In genomic region chr1:167333114-167333513, GRCh38 we compare ENCODE assay signal across 20 cellular contexts.
"Had no signal": no experiment of that assay in that cellular context is flagged by ENCODE, and none has a peak within 500 bp of the region (broad histone marks: within the 10 kb centered on the region; RNA-seq: fewer than 3 reads in every experiment).

No MANE protein-coding gene starts in this region.

- H3K27me3 ChIP-seq: ascending aorta, breast epithelium, testis had no signal

- H3K4me1 ChIP-seq: ascending aorta, breast epithelium, testis had no signal

- H3K27ac Mint-ChIP-seq: activated CD4-positive, alpha-beta T cell treated with anti-CD3 and anti-CD28 coated beads, Interleukin-2, amount 10 ng/mL, durations not matched to agents 24 days and 14 days; activated CD8-positive, alpha-beta T cell treated with anti-CD3 and anti-CD28 coated beads for 36 hours; activated naive CD4-positive, alpha-beta T cell treated with anti-CD3 and anti-CD28 coated beads, Interleukin-2, amount 10 ng/mL, durations not matched to agents 7 days and 5 days; type B pancreatic cell had no signal

- H3K9me3 Mint-ChIP-seq: activated naive CD4-positive, alpha-beta T cell treated with anti-CD3 and anti-CD28 coated beads, Interleukin-2, amount 10 ng/mL, durations not matched to agents 7 days and 5 days had no signal

- H3K9me3 ChIP-seq: psoas muscle, testis had no signal

- ATAC-seq: activated CD8-positive, alpha-beta T cell treated with anti-CD3 and anti-CD28 coated beads for 36 hours; psoas muscle; right cardiac atrium had no signal

- H3K36me3 ChIP-seq: breast epithelium had no signal

- DNase-seq: activated CD4-positive, alpha-beta T cell treated with anti-CD3 and anti-CD28 coated beads, Interleukin-2, amount 10 ng/mL, durations not matched to agents 24 days and 14 days; activated CD4-positive, CD25-positive, alpha-beta regulatory T cell; activated CD8-positive, alpha-beta T cell treated with anti-CD3 and anti-CD28 coated beads for 36 hours; activated naive CD4-positive, alpha-beta T cell treated with anti-CD3 and anti-CD28 coated beads, Interleukin-2, amount 10 ng/mL, durations not matched to agents 7 days and 5 days; activated T-cell treated with anti-CD3 and anti-CD28 coated beads, Interleukin-2, amount 50 U/mL, for 1 hour; cerebellar nuclear complex; effector CD4-positive, alpha-beta T cell; head of caudate nucleus; kidney; midbrain; psoas muscle; right cardiac atrium; stimulated activated CD4-positive, alpha-beta T cell treated with anti-CD3 and anti-CD28 coated beads, Interleukin-2, amount 100 ng/mL, for 24 hours; SW 1271; testis had no signal

- H3K27me3 Mint-ChIP-seq: activated CD4-positive, alpha-beta T cell treated with anti-CD3 and anti-CD28 coated beads, Interleukin-2, amount 10 ng/mL, durations not matched to agents 24 days and 14 days; activated CD8-positive, alpha-beta T cell treated with anti-CD3 and anti-CD28 coated beads for 36 hours; activated naive CD4-positive, alpha-beta T cell treated with anti-CD3 and anti-CD28 coated beads, Interleukin-2, amount 10 ng/mL, durations not matched to agents 7 days and 5 days; type B pancreatic cell had no signal

- H3K4me3 ChIP-seq: ascending aorta, breast epithelium, psoas muscle, testis had no signal

- H3K27ac ChIP-seq: ascending aorta, breast epithelium, psoas muscle, testis had no signal

- FAIRE-seq: frontal cortex, kidney had no signal

- H3K4me3 Mint-ChIP-seq: activated CD4-positive, alpha-beta T cell treated with anti-CD3 and anti-CD28 coated beads, Interleukin-2, amount 10 ng/mL, durations not matched to agents 24 days and 14 days; activated CD8-positive, alpha-beta T cell treated with anti-CD3 and anti-CD28 coated beads for 36 hours; activated naive CD4-positive, alpha-beta T cell treated with anti-CD3 and anti-CD28 coated beads, Interleukin-2, amount 10 ng/mL, durations not matched to agents 7 days and 5 days; neural crest cell; type B pancreatic cell had no signal
